In genomic region chr5:60586307-60586901, GRCh38 we compare ENCODE assay signal across 9 cellular contexts.
DNase-seq lines count a peak whose midpoint lies in the region; ATAC-seq and TF ChIP-seq lines count a peak whose summit lies in the region.
"Had no signal": no experiment of that assay in that cellular context is flagged by ENCODE, and none has a peak within 500 bp of the region (broad histone marks: within the 10 kb centered on the region; RNA-seq: fewer than 3 reads in every experiment).

No MANE protein-coding gene starts in this region.

- WGBS in hepatocyte (ENCODE audit: low lambda C conversion rate, missing lambda C conversion rate), result 98% methylated on average over 1 of the region's 1 CpG
- WGBS in stomach, 5 donors, result 88 to 98% (median 92%) methylated on average over 1 of the region's 1 CpG

- TF ChIP-seq POLR2A in stomach (IDR thresholded peaks at IDR 0.05) (no peak), erythroblast (IDR thresholded peaks at IDR 0.05; ENCODE audit: low read length) (no peak)

- H3K4me3 ChIP-seq in AG04450 (ENCODE audit: low read depth, low read length) (no peak overlapping the region), hepatocyte (no peak overlapping the region), stomach (no peak overlapping the region)

- in situ Hi-C loops in SK-MEL-5 (cut with HindIII; ENCODE audit: low pct_unique_long_range_greater_than_20kb, low sequenced_read_pairs), result no loop called here

- no peak overlapping the region for H3K27ac ChIP-seq in AG04450 (ENCODE audit: low read depth, low read length)
- H3K27ac ChIP-seq in hepatocyte, result no peak overlapping the region
- H3K27ac ChIP-seq in stomach, result no peak overlapping the region

- H3K9me3 ChIP-seq in AG04450 (ENCODE audit: control insufficient read depth, insufficient read depth, low read length) (no peaks in the 10 kb centered on the region), hepatocyte (ENCODE audit: low read depth) (no peaks in the 10 kb centered on the region), stomach (no peaks in the 10 kb centered on the region)

- TF ChIP-seq CTCF in AG04450 (IDR thresholded peaks at IDR 0.05; ENCODE audit: low read depth, low read length) (peak; percentile 25; the same call in 1 of the 2 replicates), hepatocyte (IDR thresholded peaks at IDR 0.05; ENCODE audit: poor library complexity) (peak; percentile 64), stomach (IDR thresholded peaks at IDR 0.05) (peak in 3 of 7 experiments; percentile 5 to 56 (median 36))

- peak; percentile 50 for ATAC-seq in GM18909 (IDR thresholded peaks at IDR 0.05; ENCODE audit: poor library complexity, unreplicated experiment)
- ATAC-seq: activated T-cell treated with anti-CD3 and anti-CD28 coated beads, Interleukin-2, amount 50 U/mL, for 4 hours had no signal

- POLR2A ChIA-PET in AG04450 (lab: Yijun Ruan, JAX), result no interaction called here

- no peaks in the 10 kb centered on the region for H3K36me3 ChIP-seq in hepatocyte (replicated peaks; ENCODE audit: insufficient read depth, low read depth)
- no peaks in the 10 kb centered on the region for H3K36me3 ChIP-seq in stomach

- H2AFZ ChIP-seq in hepatocyte, result no peak overlapping the region

- H3K4me1 ChIP-seq in hepatocyte (ENCODE audit: insufficient read depth), result no peaks in the 10 kb centered on the region
- peaks cover 6 to 13% (median 10%) of the 10 kb centered on the region in 4 donors for H3K4me1 ChIP-seq in stomach

- CTCF ChIA-PET in AG04450 (lab: Charles Lee), result interaction anchor here (1.1 to 1.2 kb wide), 2 partner anchors 83 to 776 kb away, joined by 3 to 5 read pairs; no protein-coding TSS in a partner anchor

- H4K20me1 ChIP-seq in hepatocyte (ENCODE audit: insufficient read depth, poor library complexity, severe bottlenecking), result no peaks in the 10 kb centered on the region

- DNase-seq in AG04450 (ENCODE audit: low read depth, low spot score) (no peak), SK-MEL-5 (ENCODE audit: low read depth, low spot score) (peak; percentile 69), hepatocyte (ENCODE audit: low spot score) (peak; percentile 28), NCI-H82 (lab: John Stamatoyannopoulos, UW) (no peak), stomach (no peak), T-helper 1 cell (no peak), erythroblast (lab: John Stamatoyannopoulos, UW) (no peak)
- DNase-seq: activated T-cell treated with anti-CD3 and anti-CD28 coated beads, Interleukin-2, amount 50 U/mL, for 4 hours had no signal

- H3K79me2 ChIP-seq in hepatocyte, result no peaks in the 10 kb centered on the region

- TF ChIP-seq EP300 in stomach (IDR thresholded peaks at IDR 0.05), result no peak

- H3K27me3 ChIP-seq in AG04450 (ENCODE audit: control insufficient read depth, insufficient read depth, low read length) (no peaks in the 10 kb centered on the region), hepatocyte (no peaks in the 10 kb centered on the region), stomach (no peaks in the 10 kb centered on the region)

- intact Hi-C loops in stomach (cut with DNase I; ENCODE audit: low total_unique reads), result loop anchor here (10.0 kb wide), 1 partner anchor 772 kb away; no protein-coding TSS in a partner anchor

- no peaks in the 10 kb centered on the region for H3K9me2 ChIP-seq in hepatocyte (replicated peaks; ENCODE audit: insufficient read depth)

- H3K4me2 ChIP-seq in hepatocyte, result no peak overlapping the region

Comparison
In these comparisons a context has a peak if more than half of its experiments do, and no peak if none do; other contexts are left out.
1. DNase-seq: peak in SK-MEL-5 (single experiment) and hepatocyte (single experiment); none in AG04450 (single experiment), NCI-H82 (single experiment), stomach (single experiment), T-helper 1 cell (0 of 5) and erythroblast (0 of 2).